In the genomic region with DNA sequence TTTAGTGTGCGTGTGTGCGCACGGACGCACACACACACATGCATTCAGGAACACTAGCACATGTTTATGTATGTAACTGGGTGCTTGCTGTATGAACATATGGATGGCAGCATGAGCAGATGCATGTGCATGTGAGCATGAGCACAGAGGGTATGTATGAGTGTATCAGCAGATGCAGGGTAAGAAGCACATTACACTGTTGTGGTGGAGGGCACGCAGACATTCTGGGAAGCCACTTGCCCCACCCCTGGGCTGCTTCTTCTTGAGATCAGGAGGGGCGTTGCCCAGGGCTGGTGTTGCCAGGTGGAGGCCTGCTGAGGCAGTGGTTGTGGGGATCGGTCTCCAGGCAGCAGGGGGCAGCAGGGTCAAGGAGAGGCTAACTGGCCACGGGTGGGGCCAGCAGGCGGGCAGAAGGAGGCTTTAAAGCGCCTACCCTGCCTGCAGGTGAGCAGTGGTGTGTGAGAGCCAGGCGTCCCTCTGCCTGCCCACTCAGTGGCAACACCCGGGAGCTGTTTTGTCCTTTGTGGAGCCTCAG, we compare ENCODE assay signal across 9 cellular contexts. TPM values are rescaled to one million over a fixed set of nuclear protein-coding genes. Genes with fewer than 3 reads are reported as not detected.
A peak's percentile ranks its signal among the peaks of the same experiment; 100 is the strongest.
DNase-seq lines count a peak whose midpoint lies in the region; ATAC-seq, FAIRE-seq and TF ChIP-seq lines count a peak whose summit lies in the region.
"Had no signal": no experiment of that assay in that cellular context is flagged by ENCODE, and none has a peak within 500 bp of the region (broad histone marks: within the 10 kb centered on the region; RNA-seq: fewer than 3 reads in every experiment).

No MANE protein-coding gene starts in this region.

- H3K36me3 ChIP-seq in H7 (replicated peaks; ENCODE audit: control insufficient read depth, insufficient read depth, low read length) (no peaks in the 10 kb centered on the region), PC-9 (ENCODE audit: low read depth) (peaks cover 14% of the 10 kb centered on the region), hepatocyte (replicated peaks; ENCODE audit: insufficient read depth, low read depth) (no peaks in the 10 kb centered on the region), MG63 (no peaks in the 10 kb centered on the region)
- no peaks in the 10 kb centered on the region for H3K36me3 ChIP-seq in CD8-positive, alpha-beta T cell (ENCODE audit: insufficient read depth, low read length)

- peaks cover 47% of the 10 kb centered on the region for H3K4me1 ChIP-seq in A549
- peaks cover 65% of the 10 kb centered on the region for H3K4me1 ChIP-seq in PC-9 (replicated peaks; ENCODE audit: insufficient read depth)
- H3K4me1 ChIP-seq in hepatocyte (ENCODE audit: insufficient read depth) = peaks cover 43% of the 10 kb centered on the region
- H3K4me1 ChIP-seq in CD8-positive, alpha-beta T cell (ENCODE audit: insufficient read depth, low read length) = peaks cover 8% of the 10 kb centered on the region

- TF ChIP-seq RAD21 in A549 (conservative IDR thresholded peaks at IDR 0.05 in 1 of 2, IDR thresholded peaks at IDR 0.05 in 1 of 2) = no peak

- no peaks in the 10 kb centered on the region for H4K20me1 ChIP-seq in PC-9 (ENCODE audit: insufficient read depth)
- H4K20me1 ChIP-seq in hepatocyte (ENCODE audit: insufficient read depth, poor library complexity, severe bottlenecking) = no peaks in the 10 kb centered on the region

- H3K4me2 ChIP-seq in A549 = no peak overlapping the region
- peak overlapping the region; percentile 97 for H3K4me2 ChIP-seq in PC-9
- H3K4me2 ChIP-seq in hepatocyte = peak overlapping the region; percentile 51

- H3K4me3 Mint-ChIP-seq in CD8-positive, alpha-beta T cell = no peak overlapping the region

- TF ChIP-seq EP300 in A549 (IDR thresholded peaks at IDR 0.05) = no peak

- H3K27ac Mint-ChIP-seq in CD8-positive, alpha-beta T cell = no peak overlapping the region

- H3K27me3 Mint-ChIP-seq in CD8-positive, alpha-beta T cell (ENCODE audit: low read depth) = no peaks in the 10 kb centered on the region

- H2AFZ ChIP-seq in PC-9 (no peak overlapping the region), hepatocyte (no peak overlapping the region)

- POLR2A ChIA-PET in A549 (lab: Yijun Ruan, JAX) (no interaction called here), PC-9 (lab: Charles Lee; ENCODE audit: unreplicated experiment) (no interaction called here)
- POLR2A ChIA-PET in CD8-positive, alpha-beta T cell (lab: Charles Lee) = no interaction called here

- peak overlapping the region in 1 of 2 experiments; percentile 49; a peak in 2 of 6 replicates for H3K27ac ChIP-seq in A549
- H3K27ac ChIP-seq in PC-9 = peak overlapping the region; percentile 91
- H3K27ac ChIP-seq in hepatocyte = peak overlapping the region; percentile 94
- H3K27ac ChIP-seq in CD8-positive, alpha-beta T cell (ENCODE audit: low read depth, low read length) = no peak overlapping the region

- no TSS peak for BruUV-seq in PC-9 (replicated peaks; lab: Mats Ljungman, UMichigan)

- TF ChIP-seq CTCF in A549 (IDR thresholded peaks at IDR 0.05) (no peak), PC-9 (conservative IDR thresholded peaks at IDR 0.05) (peak; percentile 42; the same call in 1 of the 2 replicates), hepatocyte (IDR thresholded peaks at IDR 0.05; ENCODE audit: poor library complexity) (peak; percentile 20)
- no peak for TF ChIP-seq CTCF in CD8-positive, alpha-beta T cell (IDR thresholded peaks at IDR 0.05)

- FAIRE-seq in A549 (lab: Jason Lieb, UNC) (no peak), GM19239 (lab: Jason Lieb, UNC) (no peak), urothelium cell line (lab: Jason Lieb, UNC) (no peak)

- intact Hi-C loops in PC-9 (cut with micrococcal nuclease; ENCODE audit: unreplicated experiment) = loop anchor here (1.0 to 10.0 kb wide), 6 partner anchors 43 to 1165 kb away; partner anchors contain the start of genes HECTD3, HPDL, LRRC41 and MAST2
- intact Hi-C loops in CD8-positive, alpha-beta T cell (cut with DNase I, micrococcal nuclease) = no loop called here

- H3K4me3 ChIP-seq in A549 (no peak overlapping the region), H7 (ENCODE audit: insufficient read depth, low read depth, low read length) (no peak overlapping the region), PC-9 (peak overlapping the region; percentile 83), hepatocyte (no peak overlapping the region), MG63 (no peak overlapping the region)
- H3K4me3 ChIP-seq in CD8-positive, alpha-beta T cell (ENCODE audit: low read depth, low read length) = no peak overlapping the region

- H3K9me3 ChIP-seq in A549 (no peaks in the 10 kb centered on the region), PC-9 (ENCODE audit: insufficient read depth, low read depth) (no peaks in the 10 kb centered on the region), hepatocyte (ENCODE audit: low read depth) (no peaks in the 10 kb centered on the region), MG63 (no peaks in the 10 kb centered on the region)
- no peaks in the 10 kb centered on the region for H3K9me3 ChIP-seq in CD8-positive, alpha-beta T cell (ENCODE audit: low read length)

- peaks cover 12% of the 10 kb centered on the region for H3K4me1 Mint-ChIP-seq in CD8-positive, alpha-beta T cell (ENCODE audit: low read depth)

- H3K36me3 Mint-ChIP-seq in CD8-positive, alpha-beta T cell = no peaks in the 10 kb centered on the region

- CTCF ChIA-PET in A549 (lab: Yijun Ruan, JAX) (interaction anchor here (0.7 to 14.4 kb wide), 11 partner anchors 10 to 368 kb away, joined by 3 to 181 read pairs (median 3); no protein-coding TSS in a partner anchor), PC-9 (lab: Charles Lee) (interaction anchor here (0.9 to 4.4 kb wide), 3 partner anchors 18 to 96 kb away, joined by 3 to 58 read pairs (median 7); partner anchors contain the start of gene POMGNT1)
- CTCF ChIA-PET in CD8-positive, alpha-beta T cell (lab: Charles Lee) = interaction anchor here (0.7 to 10.9 kb wide), 6 partner anchors 12 to 143 kb away, joined by 3 to 207 read pairs (median 11); partner anchors contain the start of gene PIK3R3

- H3K9me2 ChIP-seq in PC-9 (ENCODE audit: insufficient read depth) = no peaks in the 10 kb centered on the region
- H3K9me2 ChIP-seq in hepatocyte (replicated peaks; ENCODE audit: insufficient read depth) = no peaks in the 10 kb centered on the region

- TF ChIP-seq POLR2A in A549 (IDR thresholded peaks at IDR 0.05; ENCODE audit: low read length) = no peak

- 49% methylated on average over 9 of the region's 12 CpGs for WGBS in A549 (ENCODE audit: missing lambda C conversion rate)
- WGBS in hepatocyte (ENCODE audit: low lambda C conversion rate, missing lambda C conversion rate) = 58% methylated on average over 12 of the region's 12 CpGs

- H3F3A ChIP-seq in PC-9 (ENCODE audit: insufficient read depth, low read depth) = peaks cover 54% of the 10 kb centered on the region

- no peaks in the 10 kb centered on the region; the same call in 1 of the 2 replicates for H3K27me3 ChIP-seq in H7 (ENCODE audit: control insufficient read depth, insufficient read depth, low read length)
- H3K27me3 ChIP-seq in PC-9 (ENCODE audit: insufficient read depth, low read depth) = no peaks in the 10 kb centered on the region
- no peaks in the 10 kb centered on the region for H3K27me3 ChIP-seq in hepatocyte
- no peaks in the 10 kb centered on the region for H3K27me3 ChIP-seq in MG63
- H3K27me3 ChIP-seq in CD8-positive, alpha-beta T cell (ENCODE audit: insufficient read depth, low read length) = no peaks in the 10 kb centered on the region

- no peaks in the 10 kb centered on the region for H3K9me3 Mint-ChIP-seq in CD8-positive, alpha-beta T cell

- ATAC-seq in A549 = peak; percentile 32 to 36; a peak in 4 of 6 replicates
- no peak for ATAC-seq in CD8-positive, alpha-beta T cell

- peak in 1 of 2 experiments; percentile 35 for DNase-seq in A549 (ENCODE audit: low read depth in 1 of 2, low spot score in 1 of 2)
- peak; percentile 84 for DNase-seq in H7
- DNase-seq in PC-9 = peak; percentile 90 to 97
- peak; percentile 71 for DNase-seq in hepatocyte (ENCODE audit: low spot score)
- no peak for DNase-seq in GM19239 (ENCODE audit: insufficient read length, low spot score)
- no peak for DNase-seq in MG63
- no peak for DNase-seq in urothelium cell line (ENCODE audit: low spot score)
- no peak for DNase-seq in CD8-positive, alpha-beta T cell

- peaks cover 41% of the 10 kb centered on the region for H3K79me2 ChIP-seq in PC-9 (ENCODE audit: low read depth)
- H3K79me2 ChIP-seq in hepatocyte = no peaks in the 10 kb centered on the region

RNA-seq across cellular contexts. Expression of gene P3R3URF, which starts 3.9 kb away (rescaled TPM):
- polyA plus RNA-seq in A549 (2011; rRNA removed) (not detected in 2 replicates), A549 (2017; fragmentation: RNase III; extraction: RNeasy Plus Mini Kit Qiagen cat#74134 plus additional on column Dnase treatment) (not detected in 3 replicates), hepatocyte (not detected in 2 replicates)
- not detected in 2 replicates for polyA plus RNA-seq in A549 (2012; cell fraction: cytosol; rRNA removed)
- not detected in 2 replicates for polyA plus RNA-seq in A549 (2012; cell fraction: nucleus; rRNA removed)
- polyA minus RNA-seq in A549 (2011; rRNA and poly(A)+ RNA removed) = not detected in 2 replicates
- not detected in 2 replicates for total RNA-seq in H7 (2014; rRNA removed; shearing (Covaris generic))
- total RNA-seq in PC-9 (2021) (not detected in 2 replicates), hepatocyte (not detected in 2 replicates)
- total RNA-seq in MG63 (2014; rRNA removed; shearing (Covaris generic); ENCODE audit: low replicate concordance) = not detected in 2 replicates
- not detected for total RNA-seq in CD8-positive, alpha-beta T cell
- total RNA-seq: glomerular endothelial cell had no signal

RNA-seq across cellular contexts. Expression of gene TSPAN1, which starts 5.3 kb away (rescaled TPM):
- 2.1 and 3.1 TPM in 2 replicates for polyA plus RNA-seq in A549 (2011; rRNA removed)
- 1.6 TPM in 2 replicates for polyA plus RNA-seq in A549 (2012; cell fraction: cytosol; rRNA removed)
- 2.3 and 2.6 TPM in 2 replicates for polyA plus RNA-seq in A549 (2012; cell fraction: nucleus; rRNA removed)
- polyA plus RNA-seq in A549 (2017; fragmentation: RNase III; extraction: RNeasy Plus Mini Kit Qiagen cat#74134 plus additional on column Dnase treatment) = 1.8 to 3.1 TPM (median 2.1 TPM) in 3 replicates
- polyA minus RNA-seq in A549 (2011; rRNA and poly(A)+ RNA removed) = 1.7 and 1.8 TPM in 2 replicates
- not detected in 2 replicates for total RNA-seq in H7 (2014; rRNA removed; shearing (Covaris generic))
- total RNA-seq in PC-9 (2021) = 134 and 139 TPM in 2 replicates
- total RNA-seq in hepatocyte = 32.1 and 33.4 TPM in 2 replicates
- polyA plus RNA-seq in hepatocyte = 69.5 and 69.8 TPM in 2 replicates
- total RNA-seq in MG63 (2014; rRNA removed; shearing (Covaris generic); ENCODE audit: low replicate concordance) = not detected in 2 replicates
- total RNA-seq in CD8-positive, alpha-beta T cell = not detected

RNA-seq across cellular contexts. Expression of gene POMGNT1, which starts 18.1 kb away (rescaled TPM):
- 33.5 and 39.5 TPM in 2 replicates for polyA plus RNA-seq in A549 (2011; rRNA removed)
- 44.3 and 53.4 TPM in 2 replicates for polyA plus RNA-seq in A549 (2012; cell fraction: cytosol; rRNA removed)
- polyA plus RNA-seq in A549 (2012; cell fraction: nucleus; rRNA removed) = 67.7 and 76.5 TPM in 2 replicates
- 32.4 to 33.4 TPM (median 33.1 TPM) in 3 replicates for polyA plus RNA-seq in A549 (2017; fragmentation: RNase III; extraction: RNeasy Plus Mini Kit Qiagen cat#74134 plus additional on column Dnase treatment)
- 51.7 and 54.5 TPM in 2 replicates for polyA minus RNA-seq in A549 (2011; rRNA and poly(A)+ RNA removed)
- 87.1 and 95.2 TPM in 2 replicates for total RNA-seq in H7 (2014; rRNA removed; shearing (Covaris generic))
- 82.6 and 97.4 TPM in 2 replicates for total RNA-seq in PC-9 (2021)
- 48.0 and 52.3 TPM in 2 replicates for total RNA-seq in hepatocyte
- polyA plus RNA-seq in hepatocyte = 60.4 and 70.8 TPM in 2 replicates
- total RNA-seq in MG63 (2014; rRNA removed; shearing (Covaris generic); ENCODE audit: low replicate concordance) = 69.4 and 89.7 TPM in 2 replicates
- 10 to 100 TPM; 20.3 to 23.4 TPM for total RNA-seq in CD8-positive, alpha-beta T cell

RNA-seq across cellular contexts. Expression of gene LURAP1, which starts 23.0 kb away (rescaled TPM):
- polyA plus RNA-seq in A549 (2011; rRNA removed) (not detected in 2 replicates), A549 (2017; fragmentation: RNase III; extraction: RNeasy Plus Mini Kit Qiagen cat#74134 plus additional on column Dnase treatment) (not detected in 3 replicates), hepatocyte (0.40 and 1.9 TPM in 2 replicates)
- polyA plus RNA-seq in A549 (2012; cell fraction: cytosol; rRNA removed) = not detected in 2 replicates
- polyA plus RNA-seq in A549 (2012; cell fraction: nucleus; rRNA removed) = not detected in 2 replicates
- not detected in 2 replicates for polyA minus RNA-seq in A549 (2011; rRNA and poly(A)+ RNA removed)
- total RNA-seq in H7 (2014; rRNA removed; shearing (Covaris generic)) = 3.6 and 4.5 TPM in 2 replicates
- total RNA-seq in PC-9 (2021) (0.57 TPM in 1 of 2 replicates, not detected in the other), hepatocyte (0.92 and 1.3 TPM in 2 replicates)
- total RNA-seq in MG63 (2014; rRNA removed; shearing (Covaris generic); ENCODE audit: low replicate concordance) = 0.16 TPM in 1 of 2 replicates, not detected in the other
- not detected for total RNA-seq in CD8-positive, alpha-beta T cell

RNA-seq across cellular contexts. Expression of gene PIK3R3, which starts 47.7 kb away (rescaled TPM):
- polyA plus RNA-seq in A549 (2011; rRNA removed) = 1.6 and 2.2 TPM in 2 replicates
- polyA plus RNA-seq in A549 (2012; cell fraction: cytosol; rRNA removed) = 0.40 and 0.48 TPM in 2 replicates
- 0.42 and 0.73 TPM in 2 replicates for polyA plus RNA-seq in A549 (2012; cell fraction: nucleus; rRNA removed)
- polyA plus RNA-seq in A549 (2017; fragmentation: RNase III; extraction: RNeasy Plus Mini Kit Qiagen cat#74134 plus additional on column Dnase treatment) = 1.8 to 2.1 TPM (median 2.0 TPM) in 3 replicates
- 2.0 and 2.2 TPM in 2 replicates for polyA minus RNA-seq in A549 (2011; rRNA and poly(A)+ RNA removed)
- 5.7 and 7.0 TPM in 2 replicates for total RNA-seq in H7 (2014; rRNA removed; shearing (Covaris generic))
- total RNA-seq in PC-9 (2021) = 19.6 and 44.2 TPM in 2 replicates
- 16.8 and 18.9 TPM in 2 replicates for total RNA-seq in hepatocyte
- 8.4 and 9.9 TPM in 2 replicates for polyA plus RNA-seq in hepatocyte
- 2.5 and 3.4 TPM in 2 replicates for total RNA-seq in MG63 (2014; rRNA removed; shearing (Covaris generic); ENCODE audit: low replicate concordance)
- under 1 TPM; 0.71 to 0.94 TPM for total RNA-seq in CD8-positive, alpha-beta T cell

Comparison
In these comparisons a context has a peak if more than half of its experiments do, and no peak if none do; other contexts are left out.
1. DNase-seq: peak in H7 (single experiment), PC-9 (2 of 2) and hepatocyte (single experiment); none in GM19239 (single experiment), MG63 (single experiment), urothelium cell line (single experiment) and CD8-positive, alpha-beta T cell (0 of 7).
2. CTCF ChIP-seq: peak in PC-9 (single experiment) and hepatocyte (single experiment); none in A549 (single experiment) and CD8-positive, alpha-beta T cell (single experiment).
3. RNA of gene TSPAN1, which starts 5.3 kb away (total RNA-seq): 134 to 139 TPM in PC-9 and 32.1 to 33.4 TPM in hepatocyte; not detected in H7, not detected in CD8-positive, alpha-beta T cell and not detected in MG63; every median in the first group is over 10 times any median in the second.